ENCODE assay signal across 1 cellular context in the genomic region with DNA sequence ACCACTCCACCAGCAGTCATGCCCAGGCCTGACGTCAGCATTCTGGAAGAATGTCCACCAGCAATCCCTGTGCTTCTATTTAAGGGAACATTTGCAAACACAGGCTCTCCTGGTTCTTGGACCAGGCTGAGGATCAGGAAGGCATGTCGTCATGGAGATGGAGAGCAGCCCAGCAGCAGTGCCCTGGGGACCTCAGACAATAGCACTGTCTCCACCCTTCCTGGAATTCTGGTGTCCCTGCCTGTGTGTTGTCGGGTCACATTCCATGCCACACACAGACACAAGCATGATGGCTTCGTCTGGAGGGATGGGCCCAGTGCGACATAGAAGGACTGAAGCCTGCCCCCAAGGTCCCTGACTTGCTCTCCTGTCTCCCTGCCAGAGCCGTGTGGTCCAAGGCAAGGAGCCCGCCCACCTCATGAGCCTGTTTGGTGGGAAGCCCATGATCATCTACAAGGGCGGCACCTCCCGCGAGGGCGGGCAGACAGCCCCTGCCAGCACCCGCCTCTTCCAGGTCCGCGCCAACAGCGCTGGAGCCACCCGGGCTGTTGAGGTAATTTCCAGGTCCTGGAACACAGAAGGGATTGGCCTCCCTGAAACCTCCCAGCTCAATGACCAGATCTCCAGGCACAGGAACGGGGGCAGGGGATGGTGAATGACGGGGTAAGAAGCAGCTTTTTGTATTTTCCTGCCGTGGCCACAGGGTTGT.
TF ChIP-seq lines count a peak whose summit lies in the region.

No MANE protein-coding gene starts in this region.

TF ChIP-seq in A549, 52 proteins besides CTCF, POLR2A, EP300 and RAD21 (continued from another document):
- TF ChIP-seq, protein P1, sequence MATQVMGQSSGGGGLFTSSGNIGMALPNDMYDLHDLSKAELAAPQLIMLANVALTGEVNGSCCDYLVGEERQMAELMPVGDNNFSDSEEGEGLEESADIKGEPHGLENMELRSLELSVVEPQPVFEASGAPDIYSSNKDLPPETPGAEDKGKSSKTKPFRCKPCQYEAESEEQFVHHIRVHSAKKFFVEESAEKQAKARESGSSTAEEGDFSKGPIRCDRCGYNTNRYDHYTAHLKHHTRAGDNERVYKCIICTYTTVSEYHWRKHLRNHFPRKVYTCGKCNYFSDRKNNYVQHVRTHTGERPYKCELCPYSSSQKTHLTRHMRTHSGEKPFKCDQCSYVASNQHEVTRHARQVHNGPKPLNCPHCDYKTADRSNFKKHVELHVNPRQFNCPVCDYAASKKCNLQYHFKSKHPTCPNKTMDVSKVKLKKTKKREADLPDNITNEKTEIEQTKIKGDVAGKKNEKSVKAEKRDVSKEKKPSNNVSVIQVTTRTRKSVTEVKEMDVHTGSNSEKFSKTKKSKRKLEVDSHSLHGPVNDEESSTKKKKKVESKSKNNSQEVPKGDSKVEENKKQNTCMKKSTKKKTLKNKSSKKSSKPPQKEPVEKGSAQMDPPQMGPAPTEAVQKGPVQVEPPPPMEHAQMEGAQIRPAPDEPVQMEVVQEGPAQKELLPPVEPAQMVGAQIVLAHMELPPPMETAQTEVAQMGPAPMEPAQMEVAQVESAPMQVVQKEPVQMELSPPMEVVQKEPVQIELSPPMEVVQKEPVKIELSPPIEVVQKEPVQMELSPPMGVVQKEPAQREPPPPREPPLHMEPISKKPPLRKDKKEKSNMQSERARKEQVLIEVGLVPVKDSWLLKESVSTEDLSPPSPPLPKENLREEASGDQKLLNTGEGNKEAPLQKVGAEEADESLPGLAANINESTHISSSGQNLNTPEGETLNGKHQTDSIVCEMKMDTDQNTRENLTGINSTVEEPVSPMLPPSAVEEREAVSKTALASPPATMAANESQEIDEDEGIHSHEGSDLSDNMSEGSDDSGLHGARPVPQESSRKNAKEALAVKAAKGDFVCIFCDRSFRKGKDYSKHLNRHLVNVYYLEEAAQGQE (IDR thresholded peaks at IDR 0.05), result no peak
- TF ChIP-seq HOXB13 (CRISPR knock-in tag; IDR thresholded peaks at IDR 0.05; ENCODE audit: low read depth), result peak; percentile 19; the same call in 1 of the 2 replicates
- TF ChIP-seq, protein P2, sequence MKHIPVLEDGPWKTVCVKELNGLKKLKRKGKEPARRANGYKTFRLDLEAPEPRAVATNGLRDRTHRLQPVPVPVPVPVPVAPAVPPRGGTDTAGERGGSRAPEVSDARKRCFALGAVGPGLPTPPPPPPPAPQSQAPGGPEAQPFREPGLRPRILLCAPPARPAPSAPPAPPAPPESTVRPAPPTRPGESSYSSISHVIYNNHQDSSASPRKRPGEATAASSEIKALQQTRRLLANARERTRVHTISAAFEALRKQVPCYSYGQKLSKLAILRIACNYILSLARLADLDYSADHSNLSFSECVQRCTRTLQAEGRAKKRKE (CRISPR knock-in tag; IDR thresholded peaks at IDR 0.05; ENCODE audit: low read depth), result no peak
- TF ChIP-seq, protein P3, sequence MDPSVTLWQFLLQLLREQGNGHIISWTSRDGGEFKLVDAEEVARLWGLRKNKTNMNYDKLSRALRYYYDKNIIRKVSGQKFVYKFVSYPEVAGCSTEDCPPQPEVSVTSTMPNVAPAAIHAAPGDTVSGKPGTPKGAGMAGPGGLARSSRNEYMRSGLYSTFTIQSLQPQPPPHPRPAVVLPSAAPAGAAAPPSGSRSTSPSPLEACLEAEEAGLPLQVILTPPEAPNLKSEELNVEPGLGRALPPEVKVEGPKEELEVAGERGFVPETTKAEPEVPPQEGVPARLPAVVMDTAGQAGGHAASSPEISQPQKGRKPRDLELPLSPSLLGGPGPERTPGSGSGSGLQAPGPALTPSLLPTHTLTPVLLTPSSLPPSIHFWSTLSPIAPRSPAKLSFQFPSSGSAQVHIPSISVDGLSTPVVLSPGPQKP (IDR thresholded peaks at IDR 0.05; ENCODE audit: low read depth, low read length), result no peak
- no peak for TF ChIP-seq BHLHE40 (IDR thresholded peaks at IDR 0.05; ENCODE audit: low read depth, low read length)
- no peak for TF ChIP-seq RNF2 (IDR thresholded peaks at IDR 0.05; ENCODE audit: borderline replicate concordance, low read depth)
- TF ChIP-seq JUN (IDR thresholded peaks at IDR 0.05), result peak in 1 of 2 experiments; percentile 26; a peak in 1 of 5 replicates
- TF ChIP-seq SMC3 (IDR thresholded peaks at IDR 0.05), result no peak
